In genomic region chr7:98165827-98166667, GRCh38 we compare ENCODE assay signal across 8 cellular contexts. TPM values are rescaled to one million over a fixed set of nuclear protein-coding genes. Genes with fewer than 3 reads are reported as not detected.
DNase-seq lines count a peak whose midpoint lies in the region; ATAC-seq and TF ChIP-seq lines count a peak whose summit lies in the region.

No MANE protein-coding gene starts in this region.

- H3K27me3 ChIP-seq in GM23248 (replicated peaks; ENCODE audit: insufficient read depth) (no peaks in the 10 kb centered on the region), prostate gland (replicated peaks; ENCODE audit: insufficient read depth) (no peaks in the 10 kb centered on the region)

- H3K4me3 ChIP-seq in GM23248, result no peak overlapping the region
- no peak overlapping the region for H3K4me3 ChIP-seq in prostate gland

- no peak overlapping the region for H3K4me2 ChIP-seq in GM23248 (ENCODE audit: unreplicated experiment)

- no peaks in the 10 kb centered on the region for H4K20me1 ChIP-seq in GM23248 (ENCODE audit: insufficient read depth)

- H3K79me2 ChIP-seq in GM23248 (ENCODE audit: insufficient read depth), result no peaks in the 10 kb centered on the region

- ATAC-seq in HG03196 (IDR thresholded peaks at IDR 0.05; ENCODE audit: unreplicated experiment), result no peak
- ATAC-seq in GM19035 (IDR thresholded peaks at IDR 0.05; ENCODE audit: unreplicated experiment), result no peak

- H3K9me3 ChIP-seq in GM23248 (ENCODE audit: low read depth) (no peaks in the 10 kb centered on the region), prostate gland (no peaks in the 10 kb centered on the region)

- no peak overlapping the region for H2AFZ ChIP-seq in GM23248

- H3K36me3 ChIP-seq in GM23248 (ENCODE audit: low read depth) (no peaks in the 10 kb centered on the region), prostate gland (no peaks in the 10 kb centered on the region)

- in situ Hi-C loops in GM23248 (cut with MboI), result loop anchor here (10.0 kb wide), 1 partner anchor 141 kb away; no protein-coding TSS in a partner anchor

- H3K27ac ChIP-seq in GM23248, result no peak overlapping the region
- no peak overlapping the region for H3K27ac ChIP-seq in prostate gland

- intact Hi-C loops in prostate gland (cut with DNase I), result loop anchor here (5.0 kb wide), 1 partner anchor 144 kb away; no protein-coding TSS in a partner anchor

- WGBS in GM23248 (ENCODE audit: low coverage in 1 of 2, low lambda C conversion rate in 2 of 2, missing lambda C conversion rate in 2 of 2), 2 experiments, result 73 to 78% methylated on average over 16 to 17 of the region's 18 CpGs
- WGBS in prostate gland, result 80% methylated on average over 18 of the region's 18 CpGs

- no peak overlapping the region for H3K9ac ChIP-seq in GM23248

- TF ChIP-seq POLR2A in prostate gland (IDR thresholded peaks at IDR 0.05), result no peak

- H3K4me1 ChIP-seq in GM23248 (ENCODE audit: insufficient read depth), result no peaks in the 10 kb centered on the region
- H3K4me1 ChIP-seq in prostate gland (replicated peaks), result peaks cover 5% of the 10 kb centered on the region

- no peaks in the 10 kb centered on the region for H3F3A ChIP-seq in GM23248 (ENCODE audit: insufficient read depth)

- H3K9me2 ChIP-seq in GM23248 (ENCODE audit: insufficient read depth), result no peaks in the 10 kb centered on the region

- peak; percentile 28 for DNase-seq in COLO829 (ENCODE audit: low spot score)
- peak; percentile 57 for DNase-seq in GM23248
- peak; percentile 45 for DNase-seq in NCI-H2227 treated with DMSO at 0.1 percent for 48 hours (lab: John Stamatoyannopoulos, UW)
- peak; percentile 15 for DNase-seq in activated T-cell treated with anti-CD3 and anti-CD28 coated beads for 24 hours (ENCODE audit: low read depth)
- peak; percentile 18 for DNase-seq in glomerular visceral epithelial cell (ENCODE audit: extremely low spot score)
- DNase-seq in prostate gland (ENCODE audit: low spot score), result peak; percentile 49

- TF ChIP-seq CTCF in prostate gland (IDR thresholded peaks at IDR 0.05), result peak; percentile 39 to 69 (median 48)

RNA-seq across cellular contexts. Expression of gene BHLHA15, which starts 45.2 kb away (rescaled TPM):
- not detected in 2 replicates for total RNA-seq in GM23248 (2014; rRNA removed; shearing (Covaris generic))
- not detected in 2 replicates for polyA plus RNA-seq in GM23248 (2016; fragmentation: Nextera tagmentation; extraction: Ambion mirVana)
- total RNA-seq in prostate gland, result 10 to 100 TPM; 24.6 to 90.9 TPM

RNA-seq across cellular contexts. Expression of gene LMTK2, which starts 59.4 kb away (rescaled TPM):
- 4.6 and 6.4 TPM in 2 replicates for total RNA-seq in GM23248 (2014; rRNA removed; shearing (Covaris generic))
- 2.1 and 2.3 TPM in 2 replicates for polyA plus RNA-seq in GM23248 (2016; fragmentation: Nextera tagmentation; extraction: Ambion mirVana)
- total RNA-seq in prostate gland, result 10 to 100 TPM; 22.2 to 37.4 TPM

Comparison
In these comparisons a context has a peak if more than half of its experiments do, and no peak if none do; other contexts are left out.
1. RNA of gene BHLHA15, which starts 45.2 kb away (total RNA-seq): 24.6 to 90.9 TPM in prostate gland; not detected in GM23248; every median in the first group is over 10 times any median in the second.
2. Peak in every context shown above with its lines, with median percentiles within 50 percentile points of each other: DNase-seq.